Comparison of ENCODE assay signal across 8 cellular contexts in the genomic region with DNA sequence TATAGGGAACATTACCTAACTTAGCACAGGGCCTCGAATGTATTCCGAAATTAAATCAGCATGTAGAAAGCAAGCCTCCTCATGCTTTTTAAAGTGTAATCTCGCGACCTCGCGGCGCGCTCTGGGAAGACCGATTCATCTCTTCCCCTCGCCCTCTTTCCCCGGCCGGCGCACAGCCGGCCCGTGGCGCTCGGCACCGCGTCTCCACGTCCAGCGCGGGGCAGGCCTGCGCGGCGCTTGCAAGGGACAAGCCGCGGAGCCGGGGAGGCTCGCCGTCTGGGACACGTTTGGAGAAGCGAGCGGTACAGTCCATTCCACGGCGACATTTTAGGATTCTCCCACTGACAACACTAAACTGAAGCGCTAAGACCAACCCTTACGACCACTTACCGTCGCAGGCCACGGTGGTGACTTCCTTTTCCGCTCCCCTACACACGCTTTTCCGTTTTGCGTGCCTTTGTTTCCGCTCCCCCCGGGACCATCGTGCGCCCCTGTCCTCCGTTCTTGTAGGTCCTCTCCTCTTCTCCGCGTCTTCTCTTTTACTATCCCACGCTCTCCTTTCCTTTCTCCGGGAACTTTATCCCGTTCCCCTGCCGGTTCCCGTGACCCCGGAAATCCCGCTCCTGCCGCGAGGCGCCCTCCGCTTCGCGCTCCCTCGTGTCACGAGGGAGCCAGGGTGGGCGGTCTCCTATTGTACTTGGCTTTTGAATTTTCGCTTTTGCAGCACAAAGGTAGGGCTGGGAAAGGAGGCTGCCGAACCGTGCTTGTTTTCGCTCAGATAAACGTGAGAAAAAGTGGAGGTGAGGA. TPM values are rescaled to one million over a fixed set of nuclear protein-coding genes. Genes with fewer than 3 reads are reported as not detected.
DNase-seq lines count a peak whose midpoint lies in the region; ATAC-seq, FAIRE-seq and TF ChIP-seq lines count a peak whose summit lies in the region.

A gene with protein sequence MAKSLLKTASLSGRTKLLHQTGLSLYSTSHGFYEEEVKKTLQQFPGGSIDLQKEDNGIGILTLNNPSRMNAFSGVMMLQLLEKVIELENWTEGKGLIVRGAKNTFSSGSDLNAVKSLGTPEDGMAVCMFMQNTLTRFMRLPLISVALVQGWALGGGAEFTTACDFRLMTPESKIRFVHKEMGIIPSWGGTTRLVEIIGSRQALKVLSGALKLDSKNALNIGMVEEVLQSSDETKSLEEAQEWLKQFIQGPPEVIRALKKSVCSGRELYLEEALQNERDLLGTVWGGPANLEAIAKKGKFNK (minus strand): TSS at position 664 of the 807 bp plus-strand sequence. CDS start 12,581 bp downstream, outside the sequence.

- no peak for FAIRE-seq in RCC 7860 (lab: Jason Lieb, UNC)

- H3K27ac Mint-ChIP-seq in nephron progenitor cell = no peak within 1 kb of the TSS

- peak within 1 kb of the TSS; percentile 99 for H3K4me3 ChIP-seq in Jurkat, Clone E6-1 (ENCODE audit: low read length)
- peak within 1 kb of the TSS; percentile 98 for H3K4me3 ChIP-seq in fibroblast of the aortic adventitia (ENCODE audit: low read depth, low read length)

- peaks cover 30% of the 10 kb centered on the region for H3K9me3 Mint-ChIP-seq in nephron progenitor cell

- ATAC-seq in GM21717 (IDR thresholded peaks at IDR 0.05; ENCODE audit: unreplicated experiment) = peak; percentile 72
- peak; percentile 95 for ATAC-seq in stimulated activated naive CD8-positive, alpha-beta T cell treated with anti-CD3 and anti-CD28 coated beads, Interleukin-15, Interleukin-2, amounts not matched to agents 100 U/mL and 50 U/mL, for 24 hours

- peaks cover 31% of the 10 kb centered on the region for H3K36me3 Mint-ChIP-seq in nephron progenitor cell (ENCODE audit: low read depth)

- TF ChIP-seq CTCF in fibroblast of the aortic adventitia (IDR thresholded peaks at IDR 0.05; ENCODE audit: insufficient read depth, low read length) (no peak), nephron progenitor cell (IDR thresholded peaks at IDR 0.05) (no peak)

- DNase-seq in DMS53 treated with DMSO at 0.1 percent for 48 hours (lab: John Stamatoyannopoulos, UW; ENCODE audit: unreplicated experiment) (peak; percentile 59), RCC 7860 (ENCODE audit: low spot score) (peak; percentile 43), activated T-helper 1 cell treated with Interleukin-2 at 50 U/mL for 16 hours (ENCODE audit: low read depth) (peak; percentile 42), fibroblast of the aortic adventitia (ENCODE audit: low read depth) (peak; percentile 73), nephron progenitor cell (peak; percentile 70)
- DNase-seq in Jurkat, Clone E6-1 (ENCODE audit: low read depth, low spot score) = peak; percentile 85
- DNase-seq in stimulated activated naive CD8-positive, alpha-beta T cell treated with anti-CD3 and anti-CD28 coated beads, Interleukin-15, Interleukin-2, amounts not matched to agents 100 U/mL and 50 U/mL, for 24 hours = peak; percentile 78

- H3K4me3 Mint-ChIP-seq in nephron progenitor cell = no peak within 1 kb of the TSS

- H3K4me1 Mint-ChIP-seq in nephron progenitor cell = peaks cover 3% of the 10 kb centered on the region

- no peaks in the 10 kb centered on the region for H3K27me3 Mint-ChIP-seq in nephron progenitor cell (ENCODE audit: low read depth, poor library complexity)

RNA-seq across cellular contexts. Expression of the gene that starts here (rescaled TPM):
- polyA plus RNA-seq in Jurkat, Clone E6-1 (2012; ENCODE audit: insufficient read depth, insufficient read length) = 84.2 TPM
- total RNA-seq in fibroblast of the aortic adventitia (ENCODE audit: low replicate concordance) = 69.3 and 78.0 TPM in 2 replicates

Comparison
In these comparisons a context has a peak if more than half of its experiments do, and no peak if none do; other contexts are left out.
1. Peak in every context shown above with its lines: DNase-seq, ATAC-seq and H3K4me3 ChIP-seq.